Comparison of ENCODE assay signal across 12 cellular contexts in the genomic region with DNA sequence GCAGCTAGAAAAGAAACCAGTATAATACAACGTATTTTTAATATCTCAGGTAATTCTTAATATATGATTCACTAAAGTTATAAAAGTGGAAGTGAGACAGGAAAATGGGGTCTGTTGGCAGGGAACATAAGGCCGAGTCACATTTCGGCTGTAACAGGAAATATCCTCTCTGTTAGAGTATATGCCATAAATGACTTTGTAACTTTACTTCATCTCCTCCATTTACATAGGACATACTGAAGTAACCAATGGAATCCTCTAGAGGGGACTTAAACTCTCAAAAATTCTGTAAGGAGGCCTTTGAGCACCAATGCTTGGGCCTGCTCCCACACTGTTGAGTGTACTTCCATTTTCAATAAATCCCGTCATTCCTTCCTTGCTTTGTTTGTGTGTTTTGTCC.
DNase-seq lines count a peak whose midpoint lies in the region; ATAC-seq and TF ChIP-seq lines count a peak whose summit lies in the region.
"Had no signal": no experiment of that assay in that cellular context is flagged by ENCODE, and none has a peak within 500 bp of the region (broad histone marks: within the 10 kb centered on the region; RNA-seq: fewer than 3 reads in every experiment).

No MANE protein-coding gene starts in this region.

- H3K27ac ChIP-seq in left ventricle myocardium inferior (replicated peaks): no peak overlapping the region

- TF ChIP-seq CTCF in left ventricle myocardium inferior (IDR thresholded peaks at IDR 0.05; ENCODE audit: borderline replicate concordance): no peak

- DNase-seq in NCI-H82 (lab: John Stamatoyannopoulos, UW): peak; percentile 3
- no peak for DNase-seq in NCI-H82 treated with DMSO at 0.1 percent for 48 hours (lab: John Stamatoyannopoulos, UW; ENCODE audit: unreplicated experiment)
- DNase-seq in astrocyte of the hippocampus (ENCODE audit: low read depth, low spot score): peak; percentile 7
- DNase-seq in skeletal muscle cell (ENCODE audit: low read depth): peak; percentile 2
- no peak for DNase-seq in posterior vena cava (ENCODE audit: low spot score)
- DNase-seq in left ventricle myocardium inferior: no peak
- DNase-seq: activated CD4-positive, alpha-beta T cell treated with anti-CD3 and anti-CD28 coated beads, Interleukin-2, amount 50 U/mL, for 4 hours; anterior cingulate cortex; NCI-H1105 treated with DMSO at 0.1 percent for 48 hours had no signal

- no peaks in the 10 kb centered on the region for H3K27me3 ChIP-seq in left ventricle myocardium inferior (ENCODE audit: low read depth)
- H3K27me3 ChIP-seq: tibial nerve had no signal

- peaks cover 21% of the 10 kb centered on the region for H3K4me1 ChIP-seq in left ventricle myocardium inferior

- ATAC-seq in HG03342 (IDR thresholded peaks at IDR 0.05; ENCODE audit: unreplicated experiment) (peak; percentile 73), HG02840 (IDR thresholded peaks at IDR 0.05; ENCODE audit: low FRiP score, unreplicated experiment) (no peak)

- no peaks in the 10 kb centered on the region for H3K9me3 ChIP-seq in left ventricle myocardium inferior (replicated peaks)
- H3K9me3 ChIP-seq: tibial nerve had no signal

- no peaks in the 10 kb centered on the region for H3K36me3 ChIP-seq in left ventricle myocardium inferior

- H3K4me3 ChIP-seq in skeletal muscle cell (ENCODE audit: low read depth, low read length) (no peak overlapping the region), left ventricle myocardium inferior (no peak overlapping the region)
- H3K4me3 ChIP-seq: tibial nerve had no signal

- intact Hi-C loops in posterior vena cava (cut with DNase I) (no loop called here), left ventricle myocardium inferior (cut with micrococcal nuclease) (no loop called here)

Comparison
In these comparisons a context has a peak if more than half of its experiments do, and no peak if none do; other contexts are left out.
1. DNase-seq: peak in NCI-H82 (single experiment), astrocyte of the hippocampus (single experiment) and skeletal muscle cell (single experiment); none in NCI-H82 treated with DMSO at 0.1 percent for 48 hours (single experiment), posterior vena cava (single experiment) and left ventricle myocardium inferior (single experiment).